Comparison of ENCODE assay signal across 9 cellular contexts in genomic region chr5:138282918-138283742, GRCh38. TPM values are rescaled to one million over a fixed set of nuclear protein-coding genes. Genes with fewer than 3 reads are reported as not detected.
A peak's percentile ranks its signal among the peaks of the same experiment; 100 is the strongest.
DNase-seq lines count a peak whose midpoint lies in the region; ATAC-seq, FAIRE-seq and TF ChIP-seq lines count a peak whose summit lies in the region.
"Had no signal": no experiment of that assay in that cellular context is flagged by ENCODE, and none has a peak within 500 bp of the region (broad histone marks: within the 10 kb centered on the region; RNA-seq: fewer than 3 reads in every experiment).

No MANE protein-coding gene starts in this region.

- peak; percentile 58 for TF ChIP-seq CTCF in astrocyte of the spinal cord (IDR thresholded peaks at IDR 0.05; ENCODE audit: low read depth, low read length)
- peak; percentile 52 for TF ChIP-seq CTCF in upper lobe of right lung (IDR thresholded peaks at IDR 0.05)

- intact Hi-C loops in Right ventricle myocardium superior (cut with DNase I): loop anchor here (5.0 kb wide), 1 partner anchor 61 kb away; no protein-coding TSS in a partner anchor
- intact Hi-C loops in cardiac septum (cut with DNase I): loop anchor here (2.0 kb wide), 1 partner anchor 60 kb away; no protein-coding TSS in a partner anchor
- intact Hi-C loops in upper lobe of right lung (cut with DNase I): no loop called here

- no peaks in the 10 kb centered on the region for H3K27me3 Mint-ChIP-seq in natural killer cell treated with Interleukin-12 subunit alpha and Interleukin-12 subunit beta and Interleukin-15 and Interleukin-18, amount 100 ng/mL, for 72 hours
- H3K27me3 Mint-ChIP-seq: dendritic cell treated with granulocyte-macrophage colony-stimulating factor and Interleukin-4, amounts not matched to agents 40 ng/mL and 50 ng/mL, for 4 days had no signal

- no peaks in the 10 kb centered on the region for H3K4me1 Mint-ChIP-seq in natural killer cell treated with Interleukin-12 subunit alpha and Interleukin-12 subunit beta and Interleukin-15 and Interleukin-18, amount 100 ng/mL, for 72 hours (ENCODE audit: low read depth in 2 of 2)

- no peak overlapping the region for H3K27ac Mint-ChIP-seq in natural killer cell treated with Interleukin-12 subunit alpha and Interleukin-12 subunit beta and Interleukin-15 and Interleukin-18, amount 100 ng/mL, for 72 hours
- H3K27ac Mint-ChIP-seq: dendritic cell treated with granulocyte-macrophage colony-stimulating factor and Interleukin-4, amounts not matched to agents 40 ng/mL and 50 ng/mL, for 4 days had no signal

- H3K4me3 ChIP-seq in astrocyte of the spinal cord (ENCODE audit: low read depth, low read length) (no peak overlapping the region), upper lobe of right lung (no peak overlapping the region)

- no peak for FAIRE-seq in GM12892 (lab: Jason Lieb, UNC)

- no peak overlapping the region for H3K4me3 Mint-ChIP-seq in natural killer cell treated with Interleukin-12 subunit alpha and Interleukin-12 subunit beta and Interleukin-15 and Interleukin-18, amount 100 ng/mL, for 72 hours
- H3K4me3 Mint-ChIP-seq: dendritic cell treated with granulocyte-macrophage colony-stimulating factor and Interleukin-4, amounts not matched to agents 40 ng/mL and 50 ng/mL, for 4 days had no signal

- DNase-seq in Right ventricle myocardium superior: no peak
- DNase-seq in cardiac septum (ENCODE audit: low spot score): no peak
- DNase-seq in NCI-H2196 (lab: John Stamatoyannopoulos, UW; ENCODE audit: unreplicated experiment): peak; percentile 56
- peak; percentile 51 for DNase-seq in astrocyte of the spinal cord (ENCODE audit: low read depth, low spot score)
- peak; percentile 88 for DNase-seq in islet precursor cell
- peak; percentile 62 for DNase-seq in upper lobe of right lung
- DNase-seq in GM12892 (ENCODE audit: insufficient read length): no peak
- no peak for DNase-seq in natural killer cell treated with Interleukin-12 subunit alpha and Interleukin-12 subunit beta and Interleukin-15 and Interleukin-18, amount 100 ng/mL, for 72 hours (ENCODE audit: low spot score)

- no peaks in the 10 kb centered on the region for H3K36me3 Mint-ChIP-seq in natural killer cell treated with Interleukin-12 subunit alpha and Interleukin-12 subunit beta and Interleukin-15 and Interleukin-18, amount 100 ng/mL, for 72 hours

- H3K4me1 ChIP-seq in upper lobe of right lung: no peaks in the 10 kb centered on the region

- H3K9me3 ChIP-seq in upper lobe of right lung: no peaks in the 10 kb centered on the region

- H3K36me3 ChIP-seq in upper lobe of right lung: no peaks in the 10 kb centered on the region

- H3K27me3 ChIP-seq in upper lobe of right lung: no peaks in the 10 kb centered on the region

- H3K27ac ChIP-seq in upper lobe of right lung: no peak overlapping the region

- in situ Hi-C loops in astrocyte of the spinal cord (cut with HindIII; ENCODE audit: low sequenced_read_pairs): no loop called here

- ATAC-seq in Right ventricle myocardium superior (ENCODE audit: poor library complexity) (peak; percentile 91), upper lobe of right lung (peak; percentile 93)
- ATAC-seq in natural killer cell treated with Interleukin-12 subunit alpha and Interleukin-12 subunit beta and Interleukin-15 and Interleukin-18, amount 100 ng/mL, for 72 hours: no peak

- no peaks in the 10 kb centered on the region for H3K9me3 Mint-ChIP-seq in natural killer cell treated with Interleukin-12 subunit alpha and Interleukin-12 subunit beta and Interleukin-15 and Interleukin-18, amount 100 ng/mL, for 72 hours
- H3K9me3 Mint-ChIP-seq: dendritic cell treated with granulocyte-macrophage colony-stimulating factor and Interleukin-4, amounts not matched to agents 40 ng/mL and 50 ng/mL, for 4 days had no signal

- no peak for TF ChIP-seq POLR2A in GM12892 (IDR thresholded peaks at IDR 0.05; ENCODE audit: low read depth, low read length)

RNA-seq across cellular contexts. Expression of gene GFRA3, which starts 8.7 kb away (rescaled TPM):
- total RNA-seq in Right ventricle myocardium superior (0.94 TPM), cardiac septum (0.48 TPM), upper lobe of right lung (0.90 TPM)
- polyA plus RNA-seq in GM12892 (2012; ENCODE audit: missing spikeins): 0.13 TPM
- total RNA-seq in natural killer cell treated with Interleukin-12 subunit alpha and Interleukin-12 subunit beta and Interleukin-15 and Interleukin-18, amount 100 ng/mL, for 72 hours: under 1 TPM in 1 of 2 donors, not detected in 1; 0.22 TPM

RNA-seq across cellular contexts. Expression of gene CDC25C, which starts 48.5 kb away (rescaled TPM):
- 0.16 TPM for total RNA-seq in Right ventricle myocardium superior
- total RNA-seq in cardiac septum: 0.19 TPM
- total RNA-seq in upper lobe of right lung: 0.29 TPM
- 6.6 TPM for polyA plus RNA-seq in GM12892 (2012; ENCODE audit: missing spikeins)
- total RNA-seq in natural killer cell treated with Interleukin-12 subunit alpha and Interleukin-12 subunit beta and Interleukin-15 and Interleukin-18, amount 100 ng/mL, for 72 hours: 10 to 100 TPM in 1 of 2 donors, 1 to 10 TPM in 1; 5.5 to 14.0 TPM

RNA-seq across cellular contexts. Expression of gene FAM53C, which starts 54.9 kb away (rescaled TPM):
- total RNA-seq in Right ventricle myocardium superior (27.9 TPM), cardiac septum (23.8 TPM), upper lobe of right lung (23.0 TPM)
- 14.6 TPM for polyA plus RNA-seq in GM12892 (2012; ENCODE audit: missing spikeins)
- total RNA-seq in natural killer cell treated with Interleukin-12 subunit alpha and Interleukin-12 subunit beta and Interleukin-15 and Interleukin-18, amount 100 ng/mL, for 72 hours: 10 to 100 TPM; 28.8 to 30.6 TPM

Comparison
In these comparisons a context has a peak if more than half of its experiments do, and no peak if none do; other contexts are left out.
1. ATAC-seq: peak in Right ventricle myocardium superior (single experiment) and upper lobe of right lung (single experiment); none in natural killer cell treated with Interleukin-12 subunit alpha and Interleukin-12 subunit beta and Interleukin-15 and Interleukin-18, amount 100 ng/mL, for 72 hours (0 of 2).
2. DNase-seq: peak in NCI-H2196 (single experiment), astrocyte of the spinal cord (single experiment), islet precursor cell (single experiment) and upper lobe of right lung (single experiment); none in Right ventricle myocardium superior (single experiment), cardiac septum (single experiment), GM12892 (single experiment) and natural killer cell treated with Interleukin-12 subunit alpha and Interleukin-12 subunit beta and Interleukin-15 and Interleukin-18, amount 100 ng/mL, for 72 hours (single experiment).